Comparison of ENCODE assay signal across 13 cellular contexts in genomic region chr2:215401896-215402379, GRCh38. TPM values are rescaled to one million over a fixed set of nuclear protein-coding genes. Genes with fewer than 3 reads are reported as not detected.
DNase-seq lines count a peak whose midpoint lies in the region; ATAC-seq and TF ChIP-seq lines count a peak whose summit lies in the region.
"Had no signal": no experiment of that assay in that cellular context is flagged by ENCODE, and none has a peak within 500 bp of the region (broad histone marks: within the 10 kb centered on the region; RNA-seq: fewer than 3 reads in every experiment).

No MANE protein-coding gene starts in this region.

- peaks cover 63 to 82% (median 71%) of the 10 kb centered on the region in 3 donors for H3K36me3 ChIP-seq in tibial artery
- no peaks in the 10 kb centered on the region for H3K36me3 ChIP-seq in naive thymus-derived CD4-positive, alpha-beta T cell (ENCODE audit: control insufficient read depth in 2 of 3, insufficient read depth in 3 of 3, low read length in 3 of 3)

- H3K27me3 ChIP-seq in tibial artery, result no peaks in the 10 kb centered on the region
- H3K27me3 ChIP-seq in naive thymus-derived CD4-positive, alpha-beta T cell (ENCODE audit: control insufficient read depth in 2 of 2, insufficient read depth in 2 of 2, low read length in 2 of 2), result no peaks in the 10 kb centered on the region

- no peaks in the 10 kb centered on the region for H3K9me3 ChIP-seq in tibial artery
- no peaks in the 10 kb centered on the region for H3K9me3 ChIP-seq in naive thymus-derived CD4-positive, alpha-beta T cell (ENCODE audit: control insufficient read depth in 2 of 3, low read length in 3 of 3)

- no peaks in the 10 kb centered on the region for H3K9me3 Mint-ChIP-seq in naive thymus-derived CD4-positive, alpha-beta T cell
- no peaks in the 10 kb centered on the region for H3K9me3 Mint-ChIP-seq in activated T-helper 1 cell treated with anti-CD3 and anti-CD28 coated beads, Interleukin-12 subunit alpha, Interleukin-12 subunit beta, Interleukin-2, Interleukin-4 antibody, amounts not matched to agents 30 ng/mL and 10 ng/mL and 1 ng/mL, durations not matched to agents 14 hours and 24 hours and 36 hours
- H3K9me3 Mint-ChIP-seq: activated naive CD8-positive, alpha-beta T cell treated with anti-CD3 and anti-CD28 coated beads for 36 hours had no signal

- H3K27ac Mint-ChIP-seq in naive thymus-derived CD4-positive, alpha-beta T cell, result no peak overlapping the region
- no peak overlapping the region for H3K27ac Mint-ChIP-seq in activated T-helper 1 cell treated with anti-CD3 and anti-CD28 coated beads, Interleukin-12 subunit alpha, Interleukin-12 subunit beta, Interleukin-2, Interleukin-4 antibody, amounts not matched to agents 30 ng/mL and 10 ng/mL and 1 ng/mL, durations not matched to agents 14 hours and 24 hours and 36 hours
- H3K27ac Mint-ChIP-seq: activated naive CD8-positive, alpha-beta T cell treated with anti-CD3 and anti-CD28 coated beads for 36 hours had no signal

- TF ChIP-seq CTCF in fibroblast of the aortic adventitia (IDR thresholded peaks at IDR 0.05; ENCODE audit: insufficient read depth, low read length) (no peak), tibial artery (IDR thresholded peaks at IDR 0.05) (no peak)

- in situ Hi-C loops in SK-MEL-5 (cut with HindIII; ENCODE audit: low pct_unique_long_range_greater_than_20kb, low sequenced_read_pairs), result no loop called here

- H3K36me3 Mint-ChIP-seq in naive thymus-derived CD4-positive, alpha-beta T cell, result no peaks in the 10 kb centered on the region
- no peaks in the 10 kb centered on the region for H3K36me3 Mint-ChIP-seq in activated T-helper 1 cell treated with anti-CD3 and anti-CD28 coated beads, Interleukin-12 subunit alpha, Interleukin-12 subunit beta, Interleukin-2, Interleukin-4 antibody, amounts not matched to agents 30 ng/mL and 10 ng/mL and 1 ng/mL, durations not matched to agents 14 hours and 24 hours and 36 hours (ENCODE audit: low read depth)
- H3K36me3 Mint-ChIP-seq: activated naive CD8-positive, alpha-beta T cell treated with anti-CD3 and anti-CD28 coated beads for 36 hours had no signal

- intact Hi-C loops in tibial artery (cut with DNase I; ENCODE audit: low total_unique reads), result no loop called here
- intact Hi-C loops in naive thymus-derived CD4-positive, alpha-beta T cell (cut with micrococcal nuclease), result no loop called here
- intact Hi-C loops in activated T-helper 1 cell treated with anti-CD3 and anti-CD28 coated beads, Interleukin-12 subunit alpha, Interleukin-12 subunit beta, Interleukin-2, Interleukin-4 antibody, amounts not matched to agents 30 ng/mL and 10 ng/mL and 1 ng/mL, durations not matched to agents 14 hours and 24 hours and 36 hours (cut with micrococcal nuclease), result no loop called here

- peaks cover 0 to 82% (median 14%) of the 10 kb centered on the region in 4 donors for H3K4me1 ChIP-seq in tibial artery
- no peaks in the 10 kb centered on the region for H3K4me1 ChIP-seq in naive thymus-derived CD4-positive, alpha-beta T cell (ENCODE audit: control insufficient read depth in 2 of 2, insufficient read depth in 2 of 2, low read length in 2 of 2)

- ATAC-seq in naive thymus-derived CD4-positive, alpha-beta T cell, result no peak

- DNase-seq in NCI-H2029 treated with DMSO at 0.1 percent for 48 hours (lab: John Stamatoyannopoulos, UW) (peak; percentile 9), NCI-H2029 (lab: John Stamatoyannopoulos, UW) (no peak), SK-MEL-5 (ENCODE audit: low read depth, low spot score) (peak; percentile 68), fibroblast of the aortic adventitia (ENCODE audit: low read depth) (peak; percentile 95), tibial artery (no peak), NOMO-1 (lab: John Stamatoyannopoulos, UW; ENCODE audit: unreplicated experiment in 2 of 2) (no peak)
- DNase-seq in naive thymus-derived CD4-positive, alpha-beta T cell, result no peak
- no peak for DNase-seq in activated T-helper 1 cell treated with anti-CD3 and anti-CD28 coated beads, Interleukin-12 subunit alpha, Interleukin-12 subunit beta, Interleukin-2, Interleukin-4 antibody, amounts not matched to agents 30 ng/mL and 10 ng/mL and 1 ng/mL, durations not matched to agents 14 hours and 24 hours and 36 hours (ENCODE audit: low spot score)
- DNase-seq: activated naive CD8-positive, alpha-beta T cell treated with anti-CD3 and anti-CD28 coated beads for 36 hours; effector CD8-positive, alpha-beta T cell; GDM1; GOT3 had no signal

- H3K27me3 Mint-ChIP-seq in naive thymus-derived CD4-positive, alpha-beta T cell, result peaks cover 4 to 18% (median 6%) of the 10 kb centered on the region in 5 donors
- peaks cover 10% of the 10 kb centered on the region for H3K27me3 Mint-ChIP-seq in activated T-helper 1 cell treated with anti-CD3 and anti-CD28 coated beads, Interleukin-12 subunit alpha, Interleukin-12 subunit beta, Interleukin-2, Interleukin-4 antibody, amounts not matched to agents 30 ng/mL and 10 ng/mL and 1 ng/mL, durations not matched to agents 14 hours and 24 hours and 36 hours (ENCODE audit: insufficient read depth)

- CTCF ChIA-PET in naive thymus-derived CD4-positive, alpha-beta T cell (lab: Charles Lee), result no interaction called here

- H3K4me3 Mint-ChIP-seq in naive thymus-derived CD4-positive, alpha-beta T cell, result no peak overlapping the region
- no peak overlapping the region for H3K4me3 Mint-ChIP-seq in activated T-helper 1 cell treated with anti-CD3 and anti-CD28 coated beads, Interleukin-12 subunit alpha, Interleukin-12 subunit beta, Interleukin-2, Interleukin-4 antibody, amounts not matched to agents 30 ng/mL and 10 ng/mL and 1 ng/mL, durations not matched to agents 14 hours and 24 hours and 36 hours
- H3K4me3 Mint-ChIP-seq: activated naive CD8-positive, alpha-beta T cell treated with anti-CD3 and anti-CD28 coated beads for 36 hours had no signal

- no peaks in the 10 kb centered on the region for H3K4me1 Mint-ChIP-seq in naive thymus-derived CD4-positive, alpha-beta T cell
- H3K4me1 Mint-ChIP-seq in activated T-helper 1 cell treated with anti-CD3 and anti-CD28 coated beads, Interleukin-12 subunit alpha, Interleukin-12 subunit beta, Interleukin-2, Interleukin-4 antibody, amounts not matched to agents 30 ng/mL and 10 ng/mL and 1 ng/mL, durations not matched to agents 14 hours and 24 hours and 36 hours (ENCODE audit: low read depth), result no peaks in the 10 kb centered on the region
- H3K4me1 Mint-ChIP-seq: activated naive CD8-positive, alpha-beta T cell treated with anti-CD3 and anti-CD28 coated beads for 36 hours had no signal

- POLR2A ChIA-PET in naive thymus-derived CD4-positive, alpha-beta T cell (lab: Charles Lee), result no interaction called here

- no peak overlapping the region for H3K4me3 ChIP-seq in fibroblast of the aortic adventitia (ENCODE audit: low read depth, low read length)
- H3K4me3 ChIP-seq in tibial artery, result no peak overlapping the region
- H3K4me3 ChIP-seq in naive thymus-derived CD4-positive, alpha-beta T cell (ENCODE audit: low read length), result no peak overlapping the region

- H3K27ac ChIP-seq in tibial artery, result peak overlapping the region; percentile 43 to 48
- H3K27ac ChIP-seq in naive thymus-derived CD4-positive, alpha-beta T cell (ENCODE audit: low read depth, low read length), result no peak overlapping the region
- H3K27ac ChIP-seq: 22Rv1 had no signal

RNA-seq across cellular contexts. Expression of gene FN1, which starts 33.9 kb away (rescaled TPM):
- total RNA-seq in SK-MEL-5 (2014; rRNA removed; shearing (Covaris generic)), result 424 and 551 TPM in 2 replicates
- 965 and 1,250 TPM in 2 replicates for polyA plus RNA-seq in SK-MEL-5 (2015; cell fraction: cytosol; rRNA removed)
- 921 and 1,069 TPM in 2 replicates for polyA plus RNA-seq in SK-MEL-5 (2015; cell fraction: nucleus; rRNA removed)
- 3,314 and 7,235 TPM in 2 replicates for total RNA-seq in fibroblast of the aortic adventitia (ENCODE audit: low replicate concordance)
- total RNA-seq in naive thymus-derived CD4-positive, alpha-beta T cell, result 1 to 10 TPM in 2 of 5 experiments, under 1 TPM in 3; 0.13 to 2.2 (median 0.81) TPM
- under 1 TPM; 0.48 to 0.52 TPM for polyA plus RNA-seq in naive thymus-derived CD4-positive, alpha-beta T cell
- total RNA-seq in activated T-helper 1 cell treated with anti-CD3 and anti-CD28 coated beads, Interleukin-12 subunit alpha, Interleukin-12 subunit beta, Interleukin-2, Interleukin-4 antibody, amounts not matched to agents 30 ng/mL and 10 ng/mL and 1 ng/mL, durations not matched to agents 14 hours and 24 hours and 36 hours, result 1.6 and 2.7 TPM in 2 replicates

Comparison
In these comparisons a context has a peak if more than half of its experiments do, and no peak if none do; other contexts are left out.
1. DNase-seq: peak in NCI-H2029 treated with DMSO at 0.1 percent for 48 hours (single experiment), SK-MEL-5 (single experiment) and fibroblast of the aortic adventitia (single experiment); none in NCI-H2029 (single experiment), tibial artery (0 of 2), naive thymus-derived CD4-positive, alpha-beta T cell (0 of 9), NOMO-1 (0 of 2) and activated T-helper 1 cell treated with anti-CD3 and anti-CD28 coated beads, Interleukin-12 subunit alpha, Interleukin-12 subunit beta, Interleukin-2, Interleukin-4 antibody, amounts not matched to agents 30 ng/mL and 10 ng/mL and 1 ng/mL, durations not matched to agents 14 hours and 24 hours and 36 hours (single experiment).
2. RNA of gene FN1, which starts 33.9 kb away (total RNA-seq): 3,314 to 7,235 TPM in fibroblast of the aortic adventitia and 424 to 551 TPM in SK-MEL-5; 1.6 to 2.7 TPM in activated T-helper 1 cell treated with anti-CD3 and anti-CD28 coated beads, Interleukin-12 subunit alpha, Interleukin-12 subunit beta, Interleukin-2, Interleukin-4 antibody, amounts not matched to agents 30 ng/mL and 10 ng/mL and 1 ng/mL, durations not matched to agents 14 hours and 24 hours and 36 hours and 0.13 to 2.2 TPM in naive thymus-derived CD4-positive, alpha-beta T cell; every median in the first group is over 100 times any median in the second.